In the genomic region with DNA sequence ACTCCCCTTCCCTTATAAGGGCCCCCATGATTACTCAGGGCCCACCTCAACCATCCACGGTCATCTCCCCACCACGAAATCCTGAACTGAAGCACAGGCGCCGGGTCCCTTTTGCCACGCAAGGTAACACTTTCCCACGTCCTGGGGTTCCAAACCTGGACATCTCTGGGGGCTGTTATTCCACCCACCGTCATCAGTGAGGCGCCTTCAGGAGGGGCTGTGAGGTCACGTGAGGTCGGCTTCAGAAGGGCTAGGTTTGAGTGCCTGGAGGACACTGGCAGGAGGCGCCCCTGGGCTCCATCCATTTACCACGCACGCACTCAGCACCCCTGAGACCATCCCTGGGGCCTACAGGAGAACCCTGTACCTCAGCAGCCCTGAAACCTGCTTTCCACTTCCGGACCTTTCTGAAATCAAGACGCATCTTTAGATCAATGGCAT, we compare ENCODE assay signal across 17 cellular contexts. TPM values are rescaled to one million over a fixed set of nuclear protein-coding genes. Genes with fewer than 3 reads are reported as not detected.
DNase-seq lines count a peak whose midpoint lies in the region; ATAC-seq, FAIRE-seq and TF ChIP-seq lines count a peak whose summit lies in the region.
"Had no signal": no experiment of that assay in that cellular context is flagged by ENCODE, and none has a peak within 500 bp of the region (broad histone marks: within the 10 kb centered on the region; RNA-seq: fewer than 3 reads in every experiment).

No MANE protein-coding gene starts in this region.

- ATAC-seq in K562 (no peak), sciatic nerve (no peak), HG03139 (IDR thresholded peaks at IDR 0.05; ENCODE audit: unreplicated experiment) (no peak)
- ATAC-seq: esophagus mucosa, GM23338 had no signal

- H3K9me2 ChIP-seq in DOHH2 (replicated peaks; ENCODE audit: control insufficient read depth, low read length) (no peaks in the 10 kb centered on the region), OCI-LY1 (ENCODE audit: low read depth, low read length) (no peaks in the 10 kb centered on the region)

- peaks cover 0 to 1% (median 0%) of the 10 kb centered on the region in 3 donors for H3K27me3 Mint-ChIP-seq in CD14-positive monocyte (ENCODE audit: low read depth in 3 of 3)

- peaks cover 41 to 47% of the 10 kb centered on the region in 2 donors for H3K36me3 Mint-ChIP-seq in CD14-positive monocyte

- peak overlapping the region in 2 of 7 donors; percentile 70 to 83 for H3K27ac Mint-ChIP-seq in CD14-positive monocyte
- H3K27ac Mint-ChIP-seq: GM23338 had no signal

- intact Hi-C loops in K562 (cut with micrococcal nuclease) = no loop called here
- intact Hi-C loops in sciatic nerve (cut with DNase I) = no loop called here
- intact Hi-C loops in CD14-positive monocyte (cut with micrococcal nuclease) = loop anchor here in 1 of 2 donors (10.0 kb wide), 1 partner anchor 54 kb away; the partner anchor contains the start of gene ZNF771

- H3K27me3 ChIP-seq in DOHH2 (ENCODE audit: control insufficient read depth, low read length) (no peaks in the 10 kb centered on the region), OCI-LY1 (ENCODE audit: insufficient read depth, low read length) (no peaks in the 10 kb centered on the region), K562 (ENCODE audit: control insufficient read depth in 2 of 2, insufficient read depth in 2 of 2, low read length in 2 of 2) (no peaks in the 10 kb centered on the region)
- H3K27me3 ChIP-seq: ovary had no signal

- H3K4me1 Mint-ChIP-seq in CD14-positive monocyte = peaks cover 22% of the 10 kb centered on the region

- no peaks in the 10 kb centered on the region for H3K9me3 ChIP-seq in DOHH2 (ENCODE audit: control insufficient read depth, insufficient read depth, low read length)
- H3K9me3 ChIP-seq in OCI-LY1 (ENCODE audit: low read length) = no peaks in the 10 kb centered on the region
- H3K9me3 ChIP-seq in K562 (replicated peaks; ENCODE audit: control insufficient read depth, insufficient read depth, low read depth, low read length) = no peaks in the 10 kb centered on the region
- H3K9me3 ChIP-seq: ovary had no signal

- POLR2A ChIA-PET in K562 (lab: Yijun Ruan, JAX) = interaction anchor here (0.9 to 1.2 kb wide), 2 partner anchors 9 kb away, joined by 3 to 5 read pairs; no protein-coding TSS in a partner anchor

- TF ChIP-seq POLR2A in K562 (conservative IDR thresholded peaks at IDR 0.05) = no peak

- H2AFZ ChIP-seq in OCI-LY1 (ENCODE audit: low read length) (no peak overlapping the region), K562 (ENCODE audit: low read depth, low read length) (no peak overlapping the region)
- H2AFZ ChIP-seq: GM23338 had no signal

- no peaks in the 10 kb centered on the region for H3K9me1 ChIP-seq in K562 (ENCODE audit: control insufficient read depth, insufficient read depth, low read length)

- in situ Hi-C loops in K562 (cut with MboI) = loop anchor here (25.0 kb wide), 1 partner anchor 889 kb away; the partner anchor contains the start of genes BOLA2, SLX1B and SULT1A4

- CTCF ChIA-PET in K562 (lab: Yijun Ruan, JAX; ENCODE audit: low intra/inter-chr PET ratio) = no interaction called here

- no TSS peak for BruUV-seq in K562 (replicated peaks; lab: Mats Ljungman, UMichigan)

- H4K20me1 ChIP-seq in DOHH2 (ENCODE audit: control insufficient read depth, insufficient read depth, low read depth, low read length) (no peaks in the 10 kb centered on the region), OCI-LY1 (ENCODE audit: insufficient read depth, low read length) (no peaks in the 10 kb centered on the region), K562 (replicated peaks; ENCODE audit: control insufficient read depth, insufficient read depth, low read length) (no peaks in the 10 kb centered on the region)

- H3K4me2 ChIP-seq in DOHH2 (ENCODE audit: low read length) (peak overlapping the region; percentile 78), OCI-LY1 (ENCODE audit: low read length) (peak overlapping the region; percentile 60), K562 (ENCODE audit: insufficient read depth, low read length) (no peak overlapping the region)
- H3K4me2 ChIP-seq: GM23338 had no signal

- no peak for FAIRE-seq in K562 (lab: Jason Lieb, UNC)
- FAIRE-seq: TTC549 had no signal

- H3K4me3 Mint-ChIP-seq in CD14-positive monocyte = no peak overlapping the region
- H3K4me3 Mint-ChIP-seq: GM23338 had no signal

- H3K4me3 ChIP-seq in DOHH2 (ENCODE audit: low read length) = peak overlapping the region; percentile 57
- H3K4me3 ChIP-seq in OCI-LY1 (ENCODE audit: low read depth, low read length, poor library complexity, severe bottlenecking) = peak overlapping the region; percentile 31
- H3K4me3 ChIP-seq in K562 = no peak overlapping the region
- H3K4me3 ChIP-seq: GM23338, ovary had no signal

- DNase-seq in K562 (ENCODE audit: extremely low read depth in 1 of 4, low spot score in 3 of 4) (no peak), sciatic nerve (ENCODE audit: low spot score) (peak; percentile 55), CD14-positive monocyte (ENCODE audit: low spot score) (no peak), DMS114 treated with DMSO at 0.1 percent for 48 hours (lab: John Stamatoyannopoulos, UW; ENCODE audit: unreplicated experiment) (no peak)
- DNase-seq: activated naive CD4-positive, alpha-beta T cell treated with anti-CD3 and anti-CD28 coated beads, Interleukin-2, amount 50 U/mL, for 16 hours; AML-193; left ventricle myocardium superior; NCI-H2029; NCI-H510A treated with DMSO at 0.1 percent for 48 hours had no signal

- 90% methylated on average over 10 of the region's 15 CpGs for WGBS in K562 (ENCODE audit: insufficient coverage, low coverage, missing lambda C conversion rate)

- no peaks in the 10 kb centered on the region for H3K9me3 Mint-ChIP-seq in CD14-positive monocyte

- peaks cover 29% of the 10 kb centered on the region for H3F3A ChIP-seq in DOHH2 (ENCODE audit: control insufficient read depth, insufficient read depth)
- peaks cover 7% of the 10 kb centered on the region for H3F3A ChIP-seq in OCI-LY1 (ENCODE audit: insufficient read depth, low read length)

- peaks cover 55% of the 10 kb centered on the region for H3K79me2 ChIP-seq in DOHH2 (ENCODE audit: control insufficient read depth, low read length)
- H3K79me2 ChIP-seq in OCI-LY1 (ENCODE audit: insufficient read depth, low read length) = peaks cover 10% of the 10 kb centered on the region; the same call in 1 of the 2 replicates
- H3K79me2 ChIP-seq in K562 (ENCODE audit: control insufficient read depth, insufficient read depth, low read length) = peaks cover 29% of the 10 kb centered on the region

- no peak for TF ChIP-seq RAD21 in K562 (CRISPR knock-in tag; conservative IDR thresholded peaks at IDR 0.05 in 1 of 2, IDR thresholded peaks at IDR 0.05 in 1 of 2)

- H3K27ac ChIP-seq in DOHH2 (ENCODE audit: low read depth, low read length) = peak overlapping the region; percentile 93
- peak overlapping the region; percentile 99 for H3K27ac ChIP-seq in OCI-LY1 (ENCODE audit: low read depth, low read length, poor library complexity, severe bottlenecking)
- H3K27ac ChIP-seq in K562 (ENCODE audit: extremely low read depth, low read depth, low read length) = no peak overlapping the region
- H3K27ac ChIP-seq: ovary had no signal

- H3K36me3 ChIP-seq in DOHH2 (ENCODE audit: control insufficient read depth, low read length) (peaks cover 63% of the 10 kb centered on the region), OCI-LY1 (ENCODE audit: insufficient read depth, low read length) (peaks cover 39% of the 10 kb centered on the region), K562 (ENCODE audit: control insufficient read depth, insufficient read depth, low read length) (peaks cover 39% of the 10 kb centered on the region; the same call in 2 of the 3 replicates)
- H3K36me3 ChIP-seq: ovary had no signal

- H3K4me1 ChIP-seq in DOHH2 (ENCODE audit: control insufficient read depth, low read length) = peaks cover 76% of the 10 kb centered on the region
- H3K4me1 ChIP-seq in OCI-LY1 (ENCODE audit: insufficient read depth, low read length, severe bottlenecking) = peaks cover 85% of the 10 kb centered on the region
- peaks cover 11 to 29% of the 10 kb centered on the region in 2 experiments; a peak in 4 of 5 replicates for H3K4me1 ChIP-seq in K562 (replicated peaks in 1 of 2; ENCODE audit: control insufficient read depth in 2 of 2, insufficient read depth in 2 of 2, low read length in 2 of 2)

- TF ChIP-seq CTCF in DOHH2 (IDR thresholded peaks at IDR 0.05; ENCODE audit: low read depth, low read length, poor library complexity, severe bottlenecking) = no peak
- no peak for TF ChIP-seq CTCF in OCI-LY1 (IDR thresholded peaks at IDR 0.05; ENCODE audit: low read length)
- TF ChIP-seq CTCF in K562 (IDR thresholded peaks at IDR 0.05 in 2 of 3, conservative IDR thresholded peaks at IDR 0.05 in 1 of 3; ENCODE audit: insufficient read depth in 2 of 3, low read depth in 1 of 3, low read length in 3 of 3) = no peak
- no peak for TF ChIP-seq CTCF in CD14-positive monocyte (IDR thresholded peaks at IDR 0.05)

- H3K9ac ChIP-seq in OCI-LY1 (ENCODE audit: low read length) = peak overlapping the region; percentile 61
- H3K9ac ChIP-seq in K562 (ENCODE audit: insufficient read depth in 1 of 2, low read depth in 2 of 2, low read length in 2 of 2) = peak overlapping the region in 1 of 2 experiments; percentile 56; a peak in 1 of 4 replicates

- no peak for TF ChIP-seq EP300 in K562 (IDR thresholded peaks at IDR 0.05; ENCODE audit: low read length)

RNA-seq across cellular contexts. Expression of gene CD2BP2, which starts 4.1 kb away (rescaled TPM):
- 34.0 and 85.0 TPM in 2 replicates for total RNA-seq in K562 (2011; cell fraction: chromatin; rRNA removed; ENCODE audit: low replicate concordance)
- total RNA-seq in K562 (2011; cell fraction: nucleolus; rRNA removed) = 46.0 and 46.2 TPM in 2 replicates
- total RNA-seq in K562 (2011; cell fraction: nucleoplasm; rRNA removed) = 40.7 and 40.8 TPM in 2 replicates
- total RNA-seq in K562 (2014; rRNA removed) = 33.1 and 34.0 TPM in 2 replicates
- total RNA-seq in K562 (2014; rRNA removed; fragmentation: Illumina TruSeq; extraction: Trizol) = 28.7 and 35.6 TPM in 2 replicates
- total RNA-seq in K562 (2015; rRNA removed; fragmentation: Illumina TruSeq; extraction: Trizol) = 37.3 and 38.0 TPM in 2 replicates
- 40.8 and 51.1 TPM in 2 replicates for total RNA-seq in K562 (2021)
- polyA plus RNA-seq in K562 (2011; rRNA removed) = 21.5 and 25.8 TPM in 2 replicates
- 20.4 and 25.3 TPM in 2 replicates for polyA plus RNA-seq in K562 (2011; cell fraction: cytosol; rRNA removed)
- 47.9 and 65.8 TPM in 2 replicates for polyA plus RNA-seq in K562 (2011; cell fraction: nucleus; rRNA removed)
- 31.3 and 33.2 TPM in 2 replicates for polyA plus RNA-seq in K562 (2012)
- 30.1 and 32.8 TPM in 2 replicates for polyA plus RNA-seq in K562 (2014; fragmentation: Illumina TruSeq; extraction: Trizol)
- polyA plus RNA-seq in K562 (2014; fragmentation: Nextera tagmentation; extraction: Ambion mirVana) = 1 to 10 TPM; 3.9 to 5.0 TPM
- 41.0 and 46.6 TPM in 2 replicates for polyA plus RNA-seq in K562 (2014; rRNA removed)
- 14.2 and 15.3 TPM in 2 replicates for polyA minus RNA-seq in K562 (2011; rRNA and poly(A)+ RNA removed)
- polyA minus RNA-seq in K562 (2011; cell fraction: cytosol; rRNA and poly(A)+ RNA removed) = 6.8 and 8.4 TPM in 2 replicates
- 12.0 and 17.3 TPM in 2 replicates for polyA minus RNA-seq in K562 (2011; cell fraction: nucleus; rRNA and poly(A)+ RNA removed)
- 49.8 TPM for total RNA-seq in sciatic nerve
- 10 to 100 TPM; 31.0 to 31.8 TPM for polyA plus RNA-seq in CD14-positive monocyte

RNA-seq across cellular contexts. Expression of gene TBC1D10B, which starts 19.3 kb away (rescaled TPM):
- total RNA-seq in K562 (2011; cell fraction: chromatin; rRNA removed; ENCODE audit: low replicate concordance) = 61.1 and 115 TPM in 2 replicates
- total RNA-seq in K562 (2011; cell fraction: nucleolus; rRNA removed) = 62.5 and 64.2 TPM in 2 replicates
- 60.7 and 73.4 TPM in 2 replicates for total RNA-seq in K562 (2011; cell fraction: nucleoplasm; rRNA removed)
- total RNA-seq in K562 (2014; rRNA removed) (28.9 and 37.9 TPM in 2 replicates), K562 (2014; rRNA removed; fragmentation: Illumina TruSeq; extraction: Trizol) (11.9 and 12.6 TPM in 2 replicates), K562 (2015; rRNA removed; fragmentation: Illumina TruSeq; extraction: Trizol) (16.9 and 17.5 TPM in 2 replicates), K562 (2021) (52.1 and 55.4 TPM in 2 replicates), sciatic nerve (39.6 TPM)
- polyA plus RNA-seq in K562 (2011; rRNA removed) (11.5 and 13.7 TPM in 2 replicates), K562 (2014; fragmentation: Illumina TruSeq; extraction: Trizol) (24.4 and 28.4 TPM in 2 replicates), K562 (2014; fragmentation: Nextera tagmentation; extraction: Ambion mirVana) (1 to 10 TPM; 2.2 to 2.3 TPM), K562 (2014; rRNA removed) (24.0 and 27.9 TPM in 2 replicates), CD14-positive monocyte (10 to 100 TPM; 12.2 to 13.8 TPM)
- 20.5 and 29.5 TPM in 2 replicates for polyA plus RNA-seq in K562 (2011; cell fraction: cytosol; rRNA removed)
- 30.9 and 49.1 TPM in 2 replicates for polyA plus RNA-seq in K562 (2011; cell fraction: nucleus; rRNA removed)
- polyA plus RNA-seq in K562 (2012) = 33.7 and 38.6 TPM in 2 replicates
- 13.2 and 19.4 TPM in 2 replicates for polyA minus RNA-seq in K562 (2011; rRNA and poly(A)+ RNA removed)
- polyA minus RNA-seq in K562 (2011; cell fraction: cytosol; rRNA and poly(A)+ RNA removed) = 28.0 and 31.6 TPM in 2 replicates
- 12.7 and 15.8 TPM in 2 replicates for polyA minus RNA-seq in K562 (2011; cell fraction: nucleus; rRNA and poly(A)+ RNA removed)

RNA-seq across cellular contexts. Expression of gene MYL11, which starts 23.6 kb away (rescaled TPM):
- total RNA-seq in K562 (2011; cell fraction: chromatin; rRNA removed; ENCODE audit: low replicate concordance) = not detected in 2 replicates
- total RNA-seq in K562 (2011; cell fraction: nucleolus; rRNA removed) = not detected in 2 replicates
- total RNA-seq in K562 (2011; cell fraction: nucleoplasm; rRNA removed) = not detected in 2 replicates
- total RNA-seq in K562 (2014; rRNA removed) (1.7 TPM in 1 of 2 replicates, not detected in the other), K562 (2014; rRNA removed; fragmentation: Illumina TruSeq; extraction: Trizol) (not detected in 2 replicates), K562 (2015; rRNA removed; fragmentation: Illumina TruSeq; extraction: Trizol) (1.5 and 2.0 TPM in 2 replicates), K562 (2021) (1.5 and 1.7 TPM in 2 replicates), sciatic nerve (not detected)
- polyA plus RNA-seq in K562 (2011; rRNA removed) (0.31 TPM in 1 of 2 replicates, not detected in the other), K562 (2014; fragmentation: Illumina TruSeq; extraction: Trizol) (not detected in 2 replicates), K562 (2014; fragmentation: Nextera tagmentation; extraction: Ambion mirVana) (under 1 TPM; 0.52 to 0.73 TPM), K562 (2014; rRNA removed) (0.62 TPM in 1 of 2 replicates, not detected in the other), CD14-positive monocyte (1 to 10 TPM; 1.6 to 1.9 TPM)
- 0.15 and 1.0 TPM in 2 replicates for polyA plus RNA-seq in K562 (2011; cell fraction: cytosol; rRNA removed)
- polyA plus RNA-seq in K562 (2011; cell fraction: nucleus; rRNA removed) = 1.1 TPM in 1 of 2 replicates, not detected in the other
- 0.53 and 3.4 TPM in 2 replicates for polyA plus RNA-seq in K562 (2012)
- not detected in 2 replicates for polyA minus RNA-seq in K562 (2011; rRNA and poly(A)+ RNA removed)
- polyA minus RNA-seq in K562 (2011; cell fraction: cytosol; rRNA and poly(A)+ RNA removed) = not detected in 2 replicates
- polyA minus RNA-seq in K562 (2011; cell fraction: nucleus; rRNA and poly(A)+ RNA removed) = not detected in 2 replicates
- total RNA-seq: GM23338, left ventricle myocardium superior, SK-MEL-5 had no signal

RNA-seq across cellular contexts. Expression of gene SEPTIN1, which starts 31.3 kb away (rescaled TPM):
- total RNA-seq in K562 (2011; cell fraction: chromatin; rRNA removed; ENCODE audit: low replicate concordance) = 3.4 and 4.0 TPM in 2 replicates
- total RNA-seq in K562 (2011; cell fraction: nucleolus; rRNA removed) = 2.5 and 4.2 TPM in 2 replicates
- total RNA-seq in K562 (2011; cell fraction: nucleoplasm; rRNA removed) = 3.8 and 7.6 TPM in 2 replicates
- total RNA-seq in K562 (2014; rRNA removed) (2.3 and 3.0 TPM in 2 replicates), K562 (2014; rRNA removed; fragmentation: Illumina TruSeq; extraction: Trizol) (1.2 TPM in 2 replicates), K562 (2015; rRNA removed; fragmentation: Illumina TruSeq; extraction: Trizol) (0.69 and 0.72 TPM in 2 replicates), K562 (2021) (4.2 and 5.6 TPM in 2 replicates), sciatic nerve (7.2 TPM)
- polyA plus RNA-seq in K562 (2011; rRNA removed) (2.1 and 2.3 TPM in 2 replicates), K562 (2014; fragmentation: Illumina TruSeq; extraction: Trizol) (0.94 and 3.0 TPM in 2 replicates), K562 (2014; fragmentation: Nextera tagmentation; extraction: Ambion mirVana) (under 1 TPM in 1 of 2 experiments, not detected in 1; 0.23 TPM), K562 (2014; rRNA removed) (4.5 and 5.1 TPM in 2 replicates), CD14-positive monocyte (under 1 TPM; 0.49 to 0.60 TPM)
- polyA plus RNA-seq in K562 (2011; cell fraction: cytosol; rRNA removed) = 3.4 TPM in 2 replicates
- 6.0 and 6.8 TPM in 2 replicates for polyA plus RNA-seq in K562 (2011; cell fraction: nucleus; rRNA removed)
- polyA plus RNA-seq in K562 (2012) = 3.3 and 4.4 TPM in 2 replicates
- 0.42 and 1.3 TPM in 2 replicates for polyA minus RNA-seq in K562 (2011; rRNA and poly(A)+ RNA removed)
- 1.3 and 3.0 TPM in 2 replicates for polyA minus RNA-seq in K562 (2011; cell fraction: cytosol; rRNA and poly(A)+ RNA removed)
- 1.4 and 1.8 TPM in 2 replicates for polyA minus RNA-seq in K562 (2011; cell fraction: nucleus; rRNA and poly(A)+ RNA removed)
- total RNA-seq: SK-MEL-5 had no signal

RNA-seq across cellular contexts. Expression of gene ZNF48, which starts 44.2 kb away (rescaled TPM):
- 9.7 and 12.9 TPM in 2 replicates for total RNA-seq in K562 (2011; cell fraction: chromatin; rRNA removed; ENCODE audit: low replicate concordance)
- 10.7 and 14.3 TPM in 2 replicates for total RNA-seq in K562 (2011; cell fraction: nucleolus; rRNA removed)
- 6.7 and 7.0 TPM in 2 replicates for total RNA-seq in K562 (2011; cell fraction: nucleoplasm; rRNA removed)
- 8.6 and 10.8 TPM in 2 replicates for total RNA-seq in K562 (2014; rRNA removed)
- total RNA-seq in K562 (2014; rRNA removed; fragmentation: Illumina TruSeq; extraction: Trizol) = 3.3 and 3.4 TPM in 2 replicates
- total RNA-seq in K562 (2015; rRNA removed; fragmentation: Illumina TruSeq; extraction: Trizol) = 7.4 and 7.7 TPM in 2 replicates
- 9.0 and 11.6 TPM in 2 replicates for total RNA-seq in K562 (2021)
- 3.6 and 4.7 TPM in 2 replicates for polyA plus RNA-seq in K562 (2011; rRNA removed)
- 3.9 and 10.6 TPM in 2 replicates for polyA plus RNA-seq in K562 (2011; cell fraction: cytosol; rRNA removed)
- 4.6 and 11.2 TPM in 2 replicates for polyA plus RNA-seq in K562 (2011; cell fraction: nucleus; rRNA removed)
- polyA plus RNA-seq in K562 (2012) = 6.1 and 7.6 TPM in 2 replicates
- 4.6 and 8.2 TPM in 2 replicates for polyA plus RNA-seq in K562 (2014; fragmentation: Illumina TruSeq; extraction: Trizol)
- under 1 TPM; 0.38 to 0.46 TPM for polyA plus RNA-seq in K562 (2014; fragmentation: Nextera tagmentation; extraction: Ambion mirVana)
- polyA plus RNA-seq in K562 (2014; rRNA removed) = 5.8 and 6.0 TPM in 2 replicates
- polyA minus RNA-seq in K562 (2011; rRNA and poly(A)+ RNA removed) = 2.8 and 4.5 TPM in 2 replicates
- 3.7 and 5.3 TPM in 2 replicates for polyA minus RNA-seq in K562 (2011; cell fraction: cytosol; rRNA and poly(A)+ RNA removed)
- polyA minus RNA-seq in K562 (2011; cell fraction: nucleus; rRNA and poly(A)+ RNA removed) = 5.9 and 6.3 TPM in 2 replicates
- 6.7 TPM for total RNA-seq in sciatic nerve
- 1 to 10 TPM in 1 of 2 donors, under 1 TPM in 1; 0.67 to 1.4 TPM for polyA plus RNA-seq in CD14-positive monocyte
